1 cellular context compared by ENCODE assay signal in genomic region chr17:4719146-4719545, GRCh38.
TF ChIP-seq lines count a peak whose summit lies in the region.

No MANE protein-coding gene starts in this region.

TF ChIP-seq in endothelial cell of umbilical vein, 7 proteins besides CTCF, POLR2A, EP300 and RAD21:
- TF ChIP-seq FOS (IDR thresholded peaks at IDR 0.05; ENCODE audit: borderline replicate concordance, insufficient read depth, low read length), result no peak
- no peak for TF ChIP-seq POLR2AphosphoS5 (IDR thresholded peaks at IDR 0.05; ENCODE audit: insufficient read depth, low read depth, low read length)
- no peak for TF ChIP-seq GATA2 (IDR thresholded peaks at IDR 0.05; ENCODE audit: insufficient read depth, insufficient read length, low read depth, low read length)
TF ChIP-seq in endothelial cell of umbilical vein: peak in this region for 0.
